8 cellular contexts compared by ENCODE assay signal in the genomic region with DNA sequence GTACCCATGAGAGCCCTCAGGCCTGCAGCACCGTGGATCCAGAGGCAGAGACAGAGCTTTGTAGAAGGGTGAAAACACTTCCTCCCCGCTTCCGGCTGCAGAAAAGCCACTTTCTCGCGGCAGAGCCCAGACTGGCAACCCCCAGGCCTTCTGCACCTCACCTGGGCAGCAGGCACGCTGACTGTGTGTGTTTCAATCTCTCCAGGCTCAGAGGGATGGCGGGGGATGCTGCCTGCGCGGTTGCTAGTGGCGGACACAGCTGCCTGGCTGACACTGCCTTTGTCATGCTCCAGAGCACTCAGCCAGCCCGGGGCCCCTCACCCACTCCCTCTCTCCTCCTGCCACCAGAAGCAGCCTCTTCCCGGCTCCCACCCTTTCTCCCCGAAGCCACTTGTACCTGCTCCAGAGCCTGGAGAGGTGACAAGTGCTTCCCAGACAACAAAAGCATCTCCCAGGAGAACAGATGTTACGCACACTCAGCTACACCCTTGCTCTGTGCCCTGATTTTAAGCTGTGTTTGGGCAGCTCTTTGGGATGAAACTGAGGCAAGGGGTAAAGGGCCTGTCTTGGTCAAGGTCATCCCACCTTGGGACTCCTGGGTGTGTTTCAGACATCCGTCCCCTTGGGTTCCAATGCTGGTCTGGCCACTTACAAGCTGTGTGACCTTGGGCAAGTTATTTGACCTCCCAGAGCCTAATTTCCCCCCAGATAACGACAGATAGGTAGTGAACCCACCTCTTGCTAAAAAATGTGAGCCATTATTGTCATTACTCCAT. TPM values are rescaled to one million over a fixed set of nuclear protein-coding genes. Genes with fewer than 3 reads are reported as not detected.
DNase-seq lines count a peak whose midpoint lies in the region; ATAC-seq and TF ChIP-seq lines count a peak whose summit lies in the region.

No MANE protein-coding gene starts in this region.

- H4K8ac ChIP-seq in mesendoderm (ENCODE audit: low read depth, low read length), result no peak overlapping the region

- H4K5ac ChIP-seq in mesendoderm (ENCODE audit: low read length), result peak overlapping the region; percentile 62

- no peaks in the 10 kb centered on the region for H3K27me3 ChIP-seq in mesendoderm (ENCODE audit: insufficient read depth, low read length, poor library complexity)
- no peaks in the 10 kb centered on the region for H3K27me3 ChIP-seq in upper lobe of right lung

- TSS peak; percentile 85 for BruUV-seq in MCF 10A (replicated peaks; lab: Mats Ljungman, UMichigan)

- peak; percentile 56 for DNase-seq in NCI-H510A treated with DMSO at 0.1 percent for 48 hours (lab: John Stamatoyannopoulos, UW)
- no peak for DNase-seq in NCI-H510A (lab: John Stamatoyannopoulos, UW)
- DNase-seq in MCF 10A (ENCODE audit: unreplicated experiment), result no peak
- DNase-seq in mesendoderm, result no peak
- DNase-seq in upper lobe of right lung, result no peak

- POLR2A ChIA-PET in MCF 10A (lab: Yijun Ruan, JAX), result interaction anchor here (1.0 to 3.4 kb wide), 4 partner anchors 10 to 649 kb away, joined by 3 to 32 read pairs (median 8); partner anchors contain the start of genes GLIS2 and TFAP4

- H3K9ac ChIP-seq in mesendoderm (ENCODE audit: low read length), result peak overlapping the region; percentile 88

- H3K4me3 ChIP-seq in mesendoderm (ENCODE audit: low read length), result peak overlapping the region; percentile 20
- H3K4me3 ChIP-seq in upper lobe of right lung, result peak overlapping the region; percentile 54

- H2AK5ac ChIP-seq in mesendoderm (ENCODE audit: low read length), result peak overlapping the region; percentile 52

- peaks cover 6% of the 10 kb centered on the region for H3K79me1 ChIP-seq in mesendoderm (ENCODE audit: low read length)

- H3K4ac ChIP-seq in mesendoderm (ENCODE audit: low read depth, low read length), result no peak overlapping the region

- H3K36me3 Mint-ChIP-seq in MCF 10A (ENCODE audit: insufficient read depth, unreplicated experiment), result peaks cover 22% of the 10 kb centered on the region

- peaks cover 4% of the 10 kb centered on the region for H3K79me2 ChIP-seq in mesendoderm (ENCODE audit: control insufficient read depth, insufficient read depth, low read length)

- H2BK120ac ChIP-seq in mesendoderm (ENCODE audit: low read depth, low read length), result no peak overlapping the region

- WGBS in mesendoderm (ENCODE audit: extremely low coverage, insufficient coverage, low lambda C conversion rate), result no CpG with 5 or more reads among the region's 16 CpGs

- H3K23ac ChIP-seq in mesendoderm (ENCODE audit: low read length), result peak overlapping the region; percentile 57

- peak overlapping the region; percentile 18 for H3K18ac ChIP-seq in mesendoderm (ENCODE audit: low read length)

- TF ChIP-seq CTCF in MCF 10A (IDR thresholded peaks at IDR 0.05; ENCODE audit: unreplicated experiment) (no peak), upper lobe of right lung (IDR thresholded peaks at IDR 0.05) (no peak)

- H3K56ac ChIP-seq in mesendoderm (ENCODE audit: low read length), result peak overlapping the region; percentile 74

- H3K4me3 Mint-ChIP-seq in MCF 10A (ENCODE audit: unreplicated experiment), result peak overlapping the region; percentile 84

- intact Hi-C loops in MCF 10A (cut with micrococcal nuclease) (loop anchor here (1.0 kb wide), 2 partner anchors 7 to 11 kb away; no protein-coding TSS in a partner anchor), upper lobe of right lung (cut with DNase I) (no loop called here)

- peaks cover 8% of the 10 kb centered on the region for H3K4me1 Mint-ChIP-seq in MCF 10A (ENCODE audit: insufficient read depth, unreplicated experiment)

- CTCF ChIA-PET in MCF 10A (lab: Yijun Ruan, JAX), result interaction anchor here (1.0 to 2.9 kb wide), 5 partner anchors 9 to 368 kb away, joined by 3 to 9 read pairs (median 4); no protein-coding TSS in a partner anchor

- H3K36me3 ChIP-seq in mesendoderm (ENCODE audit: control insufficient read depth, insufficient read depth, low read length) (no peaks in the 10 kb centered on the region), upper lobe of right lung (no peaks in the 10 kb centered on the region)

- peak overlapping the region; percentile 46 for H2BK5ac ChIP-seq in mesendoderm (ENCODE audit: low read length)

- no peaks in the 10 kb centered on the region for H3K9me3 Mint-ChIP-seq in MCF 10A (ENCODE audit: unreplicated experiment)

- H3K27ac ChIP-seq in mesendoderm (ENCODE audit: low read depth, low read length) (peak overlapping the region; percentile 14), upper lobe of right lung (peak overlapping the region; percentile 79)

- peak; percentile 72 for TF ChIP-seq POLR2A in Raji (IDR thresholded peaks at IDR 0.05; ENCODE audit: insufficient read depth, low read depth, low read length)

- no peak overlapping the region for H2BK15ac ChIP-seq in mesendoderm (replicated peaks; ENCODE audit: low read depth)

- no peaks in the 10 kb centered on the region for H3K9me3 ChIP-seq in upper lobe of right lung

- H3K27ac Mint-ChIP-seq in MCF 10A (ENCODE audit: low read depth, unreplicated experiment), result peak overlapping the region; percentile 92

- H3K4me1 ChIP-seq in mesendoderm (ENCODE audit: control insufficient read depth, low read depth, low read length), result peaks cover 9% of the 10 kb centered on the region
- H3K4me1 ChIP-seq in upper lobe of right lung, result peaks cover 5% of the 10 kb centered on the region

- peak overlapping the region; percentile 83 for H3K4me2 ChIP-seq in mesendoderm (ENCODE audit: low read length)

- H3K27me3 Mint-ChIP-seq in MCF 10A (ENCODE audit: insufficient read depth, unreplicated experiment), result no peaks in the 10 kb centered on the region

- ATAC-seq in upper lobe of right lung (no peak), HG02840 (IDR thresholded peaks at IDR 0.05; ENCODE audit: low FRiP score, unreplicated experiment) (no peak), GM21381 (IDR thresholded peaks at IDR 0.05; ENCODE audit: unreplicated experiment) (no peak)

RNA-seq across cellular contexts. Expression of gene GLIS2, which starts 9.2 kb away (rescaled TPM):
- 14.7 and 15.8 TPM in 2 replicates for total RNA-seq in MCF 10A (2022)
- polyA plus RNA-seq in mesendoderm (2013, experiment 1 of 2), result 6.2 TPM
- polyA plus RNA-seq in mesendoderm (2013, experiment 2 of 2), result 6.5 TPM
- 34.1 TPM for total RNA-seq in upper lobe of right lung

RNA-seq across cellular contexts. Expression of gene TFAP4, which starts 33.8 kb away (rescaled TPM):
- total RNA-seq in MCF 10A (2022) (15.5 and 23.9 TPM in 2 replicates), upper lobe of right lung (9.6 TPM)
- polyA plus RNA-seq in mesendoderm (2013, experiment 1 of 2), result 20.3 TPM
- 21.0 TPM for polyA plus RNA-seq in mesendoderm (2013, experiment 2 of 2)

RNA-seq across cellular contexts. Expression of gene PAM16, which starts 44.5 kb away (rescaled TPM):
- 71.8 and 117 TPM in 2 replicates for total RNA-seq in MCF 10A (2022)
- polyA plus RNA-seq in mesendoderm (2013, experiment 1 of 2), result 140 TPM
- 140 TPM for polyA plus RNA-seq in mesendoderm (2013, experiment 2 of 2)
- 41.2 TPM for total RNA-seq in upper lobe of right lung
